In the genomic region with DNA sequence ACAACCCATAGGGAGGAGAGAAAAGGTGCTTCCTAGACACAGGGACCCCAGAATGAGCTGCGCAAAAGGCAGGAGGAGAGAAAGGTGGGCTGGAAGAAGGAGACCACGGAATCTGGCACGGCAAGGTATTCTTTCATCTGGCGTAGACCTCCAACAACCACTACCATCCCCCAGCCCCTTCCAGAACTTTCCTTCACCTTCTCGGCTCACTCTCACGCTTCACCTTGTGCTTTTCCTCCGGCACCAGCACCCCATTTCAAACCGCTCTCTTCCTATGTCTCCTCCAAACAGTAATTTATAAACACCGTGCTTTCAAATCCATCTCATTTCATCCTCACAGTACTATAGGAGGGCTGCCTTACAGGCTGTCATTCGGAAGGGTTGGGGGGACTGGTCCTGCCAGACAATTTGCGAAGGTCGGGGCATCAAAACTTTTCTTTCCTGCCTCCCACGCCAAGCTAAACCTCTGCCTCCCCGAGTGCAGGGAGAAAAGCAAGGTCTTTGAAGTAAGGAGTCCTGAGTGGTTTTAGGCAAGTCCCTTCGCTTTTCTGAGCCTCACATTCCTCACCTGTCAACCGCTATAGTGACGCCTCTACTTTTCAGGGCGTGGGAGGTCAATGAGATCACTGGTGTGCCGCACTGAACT, we compare ENCODE assay signal across 8 cellular contexts. TPM values are rescaled to one million over a fixed set of nuclear protein-coding genes. Genes with fewer than 3 reads are reported as not detected.
A peak's percentile ranks its signal among the peaks of the same experiment; 100 is the strongest.
DNase-seq lines count a peak whose midpoint lies in the region; ATAC-seq and TF ChIP-seq lines count a peak whose summit lies in the region.

No MANE protein-coding gene starts in this region.

- no peak for TF ChIP-seq POLR2A in transverse colon (IDR thresholded peaks at IDR 0.05)

- H3K4me3 ChIP-seq in left ventricle myocardium inferior, result peak overlapping the region; percentile 89
- peak overlapping the region; percentile 95 for H3K4me3 ChIP-seq in adipocyte (ENCODE audit: low read length)
- H3K4me3 ChIP-seq in liver (ENCODE audit: low read depth in 1 of 3, low read length in 3 of 3), result peak overlapping the region; percentile 58 to 73 (median 71)
- peak overlapping the region; percentile 68 to 90 (median 77) for H3K4me3 ChIP-seq in transverse colon

- no peaks in the 10 kb centered on the region for H3K9me3 ChIP-seq in left ventricle myocardium inferior (replicated peaks)
- H3K9me3 ChIP-seq in adipocyte (ENCODE audit: control insufficient read depth, low read length), result no peaks in the 10 kb centered on the region
- no peaks in the 10 kb centered on the region for H3K9me3 ChIP-seq in liver (ENCODE audit: control insufficient read depth in 4 of 4, low read length in 3 of 4)
- no peaks in the 10 kb centered on the region for H3K9me3 ChIP-seq in transverse colon

- no peak for ATAC-seq in Right ventricle myocardium inferior
- ATAC-seq in HG03469 (IDR thresholded peaks at IDR 0.05; ENCODE audit: unreplicated experiment), result no peak

- TF ChIP-seq CTCF in left ventricle myocardium inferior (IDR thresholded peaks at IDR 0.05; ENCODE audit: borderline replicate concordance) (no peak), liver (IDR thresholded peaks at IDR 0.05; ENCODE audit: low read depth, low read length, missing input control) (no peak), transverse colon (IDR thresholded peaks at IDR 0.05) (no peak)

- peaks cover 3% of the 10 kb centered on the region for H3K36me3 ChIP-seq in left ventricle myocardium inferior
- H3K36me3 ChIP-seq in adipocyte (ENCODE audit: control insufficient read depth, insufficient read depth, low read length, severe bottlenecking), result peaks cover 6% of the 10 kb centered on the region
- H3K36me3 ChIP-seq in liver (ENCODE audit: control insufficient read depth in 4 of 4, insufficient read depth in 3 of 4, low read depth in 1 of 4, low read length in 3 of 4), result no peaks in the 10 kb centered on the region
- H3K36me3 ChIP-seq in transverse colon, result no peaks in the 10 kb centered on the region

- in situ Hi-C loops in transverse colon (cut with MboI; ENCODE audit: low pct_ligation_motif_present in 1 of 4, low pct_unique_long_range_greater_than_20kb in 1 of 4, low sequenced_read_pairs in 3 of 4), result no loop called here

- DNase-seq in left ventricle myocardium inferior, result no peak
- DNase-seq in Right ventricle myocardium inferior (ENCODE audit: missing footprints), result no peak
- DNase-seq in adipocyte (ENCODE audit: low read depth), result no peak
- no peak for DNase-seq in transverse colon
- DNase-seq in NCI-H1436 (lab: John Stamatoyannopoulos, UW), result no peak
- DNase-seq in COLO829 (ENCODE audit: low spot score), result no peak

- TF ChIP-seq EP300 in transverse colon (IDR thresholded peaks at IDR 0.05; ENCODE audit: low read depth), result no peak

- peak overlapping the region; percentile 91 for H3K27ac ChIP-seq in left ventricle myocardium inferior (replicated peaks)
- peak overlapping the region; percentile 95 to 97 for H3K27ac ChIP-seq in liver (ENCODE audit: low read depth in 1 of 2, low read length in 2 of 2)
- peak overlapping the region; percentile 76 to 90 (median 89) for H3K27ac ChIP-seq in transverse colon

- no peak for TF ChIP-seq RAD21 in liver (IDR thresholded peaks at IDR 0.05)

- H3K9ac ChIP-seq in adipocyte (ENCODE audit: low read length), result peak overlapping the region; percentile 89
- H3K9ac ChIP-seq in liver (ENCODE audit: low read depth in 1 of 2, low read length in 2 of 2), result peak overlapping the region; percentile 93 to 95

- intact Hi-C loops in left ventricle myocardium inferior (cut with micrococcal nuclease), result no loop called here
- intact Hi-C loops in Right ventricle myocardium inferior (cut with DNase I), result loop anchor here (1.0 to 5.0 kb wide), 3 partner anchors 19 to 105 kb away; partner anchors contain the start of gene ALG8
- intact Hi-C loops in transverse colon (cut with DNase I; ENCODE audit: low total_unique reads), result loop anchor here (5.0 kb wide), 1 partner anchor 35 kb away; no protein-coding TSS in a partner anchor

- no peaks in the 10 kb centered on the region for H3K27me3 ChIP-seq in left ventricle myocardium inferior (ENCODE audit: low read depth)
- H3K27me3 ChIP-seq in adipocyte (replicated peaks; ENCODE audit: control insufficient read depth, insufficient read depth, low read length), result no peaks in the 10 kb centered on the region
- no peaks in the 10 kb centered on the region for H3K27me3 ChIP-seq in liver (ENCODE audit: control insufficient read depth in 4 of 4, insufficient read depth in 4 of 4, low read length in 3 of 4)
- no peaks in the 10 kb centered on the region for H3K27me3 ChIP-seq in transverse colon

- 23% methylated on average over 19 of the region's 19 CpGs for WGBS in liver
- 32 to 60% methylated on average over 2 to 19 of the region's 19 CpGs for WGBS in transverse colon (ENCODE audit: low coverage in 1 of 2), 2 donors

- peaks cover 66% of the 10 kb centered on the region for H3K4me1 ChIP-seq in left ventricle myocardium inferior
- peaks cover 59% of the 10 kb centered on the region for H3K4me1 ChIP-seq in adipocyte (ENCODE audit: control insufficient read depth, insufficient read depth, low read length)
- peaks cover 18 to 58% (median 44%) of the 10 kb centered on the region in 4 donors for H3K4me1 ChIP-seq in liver (ENCODE audit: control insufficient read depth in 4 of 4, insufficient read depth in 4 of 4, low read length in 3 of 4)
- H3K4me1 ChIP-seq in transverse colon, result peaks cover 0 to 37% (median 29%) of the 10 kb centered on the region in 4 donors

TF ChIP-seq in liver, 16 proteins besides CTCF, POLR2A, EP300 and RAD21:
- TF ChIP-seq NR2F2 (IDR thresholded peaks at IDR 0.05) (no peak), RXRA (IDR thresholded peaks at IDR 0.05) (no peak), YY1 (IDR thresholded peaks at IDR 0.05) (no peak)
- TF ChIP-seq, protein P1, sequence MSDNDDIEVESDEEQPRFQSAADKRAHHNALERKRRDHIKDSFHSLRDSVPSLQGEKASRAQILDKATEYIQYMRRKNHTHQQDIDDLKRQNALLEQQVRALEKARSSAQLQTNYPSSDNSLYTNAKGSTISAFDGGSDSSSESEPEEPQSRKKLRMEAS (IDR thresholded peaks at IDR 0.05), result no peak

RNA-seq across cellular contexts. Expression of gene KCTD21, which starts 0.9 kb away (rescaled TPM):
- 8.6 TPM for total RNA-seq in left ventricle myocardium inferior
- total RNA-seq in Right ventricle myocardium inferior, result 10.6 TPM
- 10 to 100 TPM in 1 of 2 donors, 1 to 10 TPM in 1; 5.8 to 12.0 TPM for total RNA-seq in liver
- 10 to 100 TPM in 1 of 2 donors, 1 to 10 TPM in 1; 6.3 to 12.6 TPM for polyA plus RNA-seq in liver
- 10 to 100 TPM; 10.9 to 55.0 (median 29.2) TPM for total RNA-seq in transverse colon

RNA-seq across cellular contexts. Expression of gene USP35, which starts 1.2 kb away (rescaled TPM):
- 5.8 TPM for total RNA-seq in left ventricle myocardium inferior
- 6.2 TPM for total RNA-seq in Right ventricle myocardium inferior
- 10 to 100 TPM in 1 of 2 donors, 1 to 10 TPM in 1; 2.3 to 11.0 TPM for total RNA-seq in liver
- polyA plus RNA-seq in liver, result 1 to 10 TPM; 2.6 to 7.0 TPM
- total RNA-seq in transverse colon, result 10 to 100 TPM in 2 of 4 donors, 1 to 10 TPM in 2; 7.4 to 17.2 (median 10.9) TPM

RNA-seq across cellular contexts. Expression of gene ALG8, which starts 48.1 kb away (rescaled TPM):
- total RNA-seq in left ventricle myocardium inferior (15.3 TPM), Right ventricle myocardium inferior (16.7 TPM), liver (10 to 100 TPM; 36.8 to 39.2 TPM), transverse colon (10 to 100 TPM in 3 of 4 donors, 1 to 10 TPM in 1; 4.9 to 28.9 (median 14.5) TPM)
- 10 to 100 TPM; 29.4 to 46.0 TPM for polyA plus RNA-seq in liver
